Comparison of ENCODE assay signal across 19 cellular contexts in the genomic region with DNA sequence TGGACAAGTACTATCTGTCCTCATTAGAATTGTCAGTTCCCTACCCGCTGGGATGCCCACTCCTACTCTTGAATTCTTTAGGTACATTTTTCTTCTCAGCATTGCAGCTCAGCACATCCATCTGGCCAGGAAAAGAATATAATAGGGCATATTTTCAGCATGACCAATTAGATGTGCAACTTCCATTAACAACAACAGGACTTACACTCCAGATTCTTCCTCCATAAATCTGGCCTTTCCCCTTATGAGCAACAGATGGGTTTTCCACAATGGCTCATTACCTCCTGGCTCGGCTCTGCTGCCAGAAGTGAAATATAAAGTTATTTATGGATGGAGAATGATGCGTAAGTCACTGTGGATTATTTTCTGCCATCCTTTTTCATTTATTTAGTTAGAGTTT.
DNase-seq lines count a peak whose midpoint lies in the region; ATAC-seq and TF ChIP-seq lines count a peak whose summit lies in the region.
"Had no signal": no experiment of that assay in that cellular context is flagged by ENCODE, and none has a peak within 500 bp of the region (broad histone marks: within the 10 kb centered on the region; RNA-seq: fewer than 3 reads in every experiment).

No MANE protein-coding gene starts in this region.

- H3K4me3 ChIP-seq in epithelial cell of esophagus (ENCODE audit: low read length), result no peak overlapping the region
- H3K4me3 ChIP-seq: K562, left lung, right atrium auricular region had no signal

- H3K4me1 Mint-ChIP-seq in activated CD8-positive, alpha-beta memory T cell treated with anti-CD3 and anti-CD28 coated beads, Interleukin-2, amount 10 ng/mL, durations not matched to agents 7 days and 5 days, result no peaks in the 10 kb centered on the region
- no peaks in the 10 kb centered on the region for H3K4me1 Mint-ChIP-seq in activated CD4-positive, alpha-beta memory T cell treated with anti-CD3 and anti-CD28 coated beads, Interleukin-2, amount 10 ng/mL, durations not matched to agents 7 days and 5 days
- H3K4me1 Mint-ChIP-seq: activated CD4-positive, alpha-beta T cell treated with anti-CD3 and anti-CD28 coated beads for 36 hours; T-helper 17 cell had no signal

- no peaks in the 10 kb centered on the region for H3K9me3 Mint-ChIP-seq in activated CD8-positive, alpha-beta memory T cell treated with anti-CD3 and anti-CD28 coated beads, Interleukin-2, amount 10 ng/mL, durations not matched to agents 7 days and 5 days (ENCODE audit: low read depth)
- no peaks in the 10 kb centered on the region for H3K9me3 Mint-ChIP-seq in activated CD4-positive, alpha-beta memory T cell treated with anti-CD3 and anti-CD28 coated beads, Interleukin-2, amount 10 ng/mL, durations not matched to agents 7 days and 5 days
- H3K9me3 Mint-ChIP-seq: natural killer cell treated with Interleukin-12 subunit alpha and Interleukin-12 subunit beta and Interleukin-15 and Interleukin-18, amount 100 ng/mL, for 72 hours had no signal

- DNase-seq in DMS 273 treated with DMSO at 0.1 percent for 48 hours (lab: John Stamatoyannopoulos, UW) (peak; percentile 71), NCI-H226 (peak; percentile 7), epithelial cell of esophagus (ENCODE audit: low read depth) (peak; percentile 4), pulmonary artery endothelial cell (ENCODE audit: low read depth, low spot score) (peak; percentile 66), GM13976 (ENCODE audit: low spot score) (no peak), RPMI8226 (no peak)
- no peak for DNase-seq in activated CD8-positive, alpha-beta memory T cell treated with anti-CD3 and anti-CD28 coated beads, Interleukin-2, amount 10 ng/mL, durations not matched to agents 7 days and 5 days
- no peak for DNase-seq in activated CD4-positive, alpha-beta memory T cell treated with anti-CD3 and anti-CD28 coated beads, Interleukin-2, amount 10 ng/mL, durations not matched to agents 7 days and 5 days
- DNase-seq: activated CD4-positive, alpha-beta T cell treated with anti-CD3 and anti-CD28 coated beads for 36 hours; activated T-cell treated with anti-CD3 and anti-CD28 coated beads, Interleukin-2, amount 50 U/mL, for 1 hour; hippocampal formation; left lung; NCI-H1436 treated with DMSO at 0.1 percent for 48 hours; stimulated activated CD4-positive, alpha-beta T cell treated with anti-CD3 and anti-CD28 coated beads, Interleukin-4, amount 100 ng/mL, for 24 hours; stimulated activated naive B cell treated with anti-CD40 and anti-IgM and Interleukin-4, amounts not matched to agents 10 μg/mL and 1 μg/mL and 100 μg/mL, for 72 hours; T-helper 17 cell had no signal

- H3K36me3 Mint-ChIP-seq in activated CD8-positive, alpha-beta memory T cell treated with anti-CD3 and anti-CD28 coated beads, Interleukin-2, amount 10 ng/mL, durations not matched to agents 7 days and 5 days, result no peaks in the 10 kb centered on the region
- H3K36me3 Mint-ChIP-seq in activated CD4-positive, alpha-beta memory T cell treated with anti-CD3 and anti-CD28 coated beads, Interleukin-2, amount 10 ng/mL, durations not matched to agents 7 days and 5 days (ENCODE audit: low read depth), result no peaks in the 10 kb centered on the region
- H3K36me3 Mint-ChIP-seq: natural killer cell treated with Interleukin-12 subunit alpha and Interleukin-12 subunit beta and Interleukin-15 and Interleukin-18, amount 100 ng/mL, for 72 hours; stimulated activated naive B cell treated with anti-CD40 and anti-IgM and Interleukin-4, amounts not matched to agents 10 μg/mL and 1 μg/mL and 100 μg/mL, for 72 hours had no signal

- TF ChIP-seq CTCF in epithelial cell of esophagus (IDR thresholded peaks at IDR 0.05; ENCODE audit: insufficient read depth, low read depth, low read length, missing control alignments), result no peak
- TF ChIP-seq CTCF in GM13976 (IDR thresholded peaks at IDR 0.05; ENCODE audit: borderline replicate concordance, control extremely low read depth, extremely low read depth, insufficient read depth, missing control alignments), result no peak

- no peak for ATAC-seq in activated CD8-positive, alpha-beta memory T cell treated with anti-CD3 and anti-CD28 coated beads, Interleukin-2, amount 10 ng/mL, durations not matched to agents 7 days and 5 days
- ATAC-seq: activated CD4-positive, alpha-beta T cell treated with anti-CD3 and anti-CD28 coated beads for 36 hours; K562; left lung; natural killer cell treated with Interleukin-12 subunit alpha and Interleukin-12 subunit beta and Interleukin-15 and Interleukin-18, amount 100 ng/mL, for 72 hours; stimulated activated naive B cell treated with anti-CD40 and anti-IgM and Interleukin-4, amounts not matched to agents 10 μg/mL and 1 μg/mL and 100 μg/mL, for 72 hours; T-helper 17 cell had no signal

- no peak overlapping the region for H3K4me3 Mint-ChIP-seq in activated CD8-positive, alpha-beta memory T cell treated with anti-CD3 and anti-CD28 coated beads, Interleukin-2, amount 10 ng/mL, durations not matched to agents 7 days and 5 days
- H3K4me3 Mint-ChIP-seq in activated CD4-positive, alpha-beta memory T cell treated with anti-CD3 and anti-CD28 coated beads, Interleukin-2, amount 10 ng/mL, durations not matched to agents 7 days and 5 days, result no peak overlapping the region
- H3K4me3 Mint-ChIP-seq: activated CD4-positive, alpha-beta T cell treated with anti-CD3 and anti-CD28 coated beads for 36 hours; natural killer cell treated with Interleukin-12 subunit alpha and Interleukin-12 subunit beta and Interleukin-15 and Interleukin-18, amount 100 ng/mL, for 72 hours; stimulated activated naive B cell treated with anti-CD40 and anti-IgM and Interleukin-4, amounts not matched to agents 10 μg/mL and 1 μg/mL and 100 μg/mL, for 72 hours; T-helper 17 cell had no signal

- in situ Hi-C loops in GM13976 (cut with MboI; ENCODE audit: low sequenced_read_pairs, unreplicated experiment), result no loop called here

- CTCF ChIA-PET in activated CD8-positive, alpha-beta memory T cell treated with anti-CD3 and anti-CD28 coated beads, Interleukin-2, amount 10 ng/mL, durations not matched to agents 7 days and 5 days (lab: Charles Lee), result no interaction called here
- CTCF ChIA-PET in activated CD4-positive, alpha-beta memory T cell treated with anti-CD3 and anti-CD28 coated beads, Interleukin-2, amount 10 ng/mL, durations not matched to agents 7 days and 5 days (lab: Charles Lee), result no interaction called here

- POLR2A ChIA-PET in activated CD4-positive, alpha-beta memory T cell treated with anti-CD3 and anti-CD28 coated beads, Interleukin-2, amount 10 ng/mL, durations not matched to agents 7 days and 5 days (lab: Charles Lee), result no interaction called here

- H3K27ac Mint-ChIP-seq in activated CD8-positive, alpha-beta memory T cell treated with anti-CD3 and anti-CD28 coated beads, Interleukin-2, amount 10 ng/mL, durations not matched to agents 7 days and 5 days, result no peak overlapping the region
- no peak overlapping the region for H3K27ac Mint-ChIP-seq in activated CD4-positive, alpha-beta memory T cell treated with anti-CD3 and anti-CD28 coated beads, Interleukin-2, amount 10 ng/mL, durations not matched to agents 7 days and 5 days
- H3K27ac Mint-ChIP-seq: activated CD4-positive, alpha-beta T cell treated with anti-CD3 and anti-CD28 coated beads for 36 hours; natural killer cell treated with Interleukin-12 subunit alpha and Interleukin-12 subunit beta and Interleukin-15 and Interleukin-18, amount 100 ng/mL, for 72 hours; stimulated activated naive B cell treated with anti-CD40 and anti-IgM and Interleukin-4, amounts not matched to agents 10 μg/mL and 1 μg/mL and 100 μg/mL, for 72 hours; T-helper 17 cell had no signal

- H3K27me3 Mint-ChIP-seq in activated CD8-positive, alpha-beta memory T cell treated with anti-CD3 and anti-CD28 coated beads, Interleukin-2, amount 10 ng/mL, durations not matched to agents 7 days and 5 days, result no peaks in the 10 kb centered on the region
- peaks cover 4% of the 10 kb centered on the region for H3K27me3 Mint-ChIP-seq in activated CD4-positive, alpha-beta memory T cell treated with anti-CD3 and anti-CD28 coated beads, Interleukin-2, amount 10 ng/mL, durations not matched to agents 7 days and 5 days
- H3K27me3 Mint-ChIP-seq: activated CD4-positive, alpha-beta T cell treated with anti-CD3 and anti-CD28 coated beads for 36 hours had no signal

Comparison
In these comparisons a context has a peak if more than half of its experiments do, and no peak if none do; other contexts are left out.
1. DNase-seq: peak in DMS 273 treated with DMSO at 0.1 percent for 48 hours (single experiment), NCI-H226 (single experiment), epithelial cell of esophagus (single experiment) and pulmonary artery endothelial cell (single experiment); none in activated CD8-positive, alpha-beta memory T cell treated with anti-CD3 and anti-CD28 coated beads, Interleukin-2, amount 10 ng/mL, durations not matched to agents 7 days and 5 days (single experiment), GM13976 (single experiment), activated CD4-positive, alpha-beta memory T cell treated with anti-CD3 and anti-CD28 coated beads, Interleukin-2, amount 10 ng/mL, durations not matched to agents 7 days and 5 days (single experiment) and RPMI8226 (single experiment).